In the genomic region with DNA sequence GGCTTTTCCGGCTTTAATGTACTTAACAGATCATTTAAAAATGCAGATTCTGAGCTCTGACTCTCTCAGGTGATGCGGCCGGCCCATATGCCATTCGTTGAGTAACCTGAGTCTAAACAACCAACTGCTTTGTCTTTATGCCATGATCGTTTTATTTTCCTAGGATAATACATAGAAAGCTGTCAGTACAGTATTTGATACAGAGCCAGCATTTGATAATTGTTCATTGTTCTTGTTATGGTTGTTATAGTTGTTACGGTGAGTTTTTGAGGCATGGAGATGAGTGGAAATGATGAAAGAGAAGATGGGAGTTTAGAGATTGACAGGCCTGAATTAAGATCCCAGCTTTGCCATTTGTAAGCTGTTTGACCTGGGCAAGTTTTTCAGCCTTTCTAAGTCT, we compare ENCODE assay signal across 29 cellular contexts.
"Had no signal": no experiment of that assay in that cellular context is flagged by ENCODE, and none has a peak within 500 bp of the region (broad histone marks: within the 10 kb centered on the region; RNA-seq: fewer than 3 reads in every experiment).

No MANE protein-coding gene starts in this region.

- H3K9me3 Mint-ChIP-seq: activated B cell treated with CpG ODN at 0.5 μM for 24 hours; activated CD4-positive, alpha-beta T cell treated with anti-CD3 and anti-CD28 coated beads, Interleukin-2, amount 10 ng/mL, durations not matched to agents 24 days and 14 days; activated naive CD4-positive, alpha-beta T cell treated with anti-CD3 and anti-CD28 coated beads, Interleukin-2, amount 50 U/mL, for 72 hours; activated naive CD8-positive, alpha-beta T cell treated with anti-CD3 and anti-CD28 coated beads, Interleukin-2, amount 50 U/mL, for 24 hours; activated T-cell treated with anti-CD3 and anti-CD28 coated beads, Interleukin-2, amount 50 U/mL, for 4 hours; brain; T-cell had no signal

- H3K27ac Mint-ChIP-seq: activated B cell treated with CpG ODN at 0.5 μM for 24 hours; activated CD4-positive, alpha-beta T cell treated with anti-CD3 and anti-CD28 coated beads, Interleukin-2, amount 10 ng/mL, durations not matched to agents 24 days and 14 days; activated naive CD4-positive, alpha-beta T cell treated with anti-CD3 and anti-CD28 coated beads, Interleukin-2, amount 50 U/mL, for 72 hours; activated naive CD8-positive, alpha-beta T cell treated with anti-CD3 and anti-CD28 coated beads, Interleukin-2, amount 50 U/mL, for 24 hours; T-cell had no signal

- DNase-seq: activated B cell treated with CpG ODN at 0.5 μM for 24 hours; activated CD4-positive, alpha-beta T cell treated with anti-CD3 and anti-CD28 coated beads for 1 hour; activated CD4-positive, alpha-beta T cell treated with anti-CD3 and anti-CD28 coated beads, Interleukin-2, amount 10 ng/mL, durations not matched to agents 24 days and 14 days; activated CD4-positive, alpha-beta T cell treated with anti-CD3 and anti-CD28 coated beads, Interleukin-2, amount 50 U/mL, for 48 hours; activated CD8-positive, alpha-beta memory T cell treated with anti-CD3 and anti-CD28 coated beads for 24 hours; activated effector memory CD4-positive, alpha-beta T cell treated with anti-CD3 and anti-CD28 coated beads, Interleukin-2, amount 50 U/mL, for 16 hours; activated naive CD4-positive, alpha-beta T cell treated with Interleukin-2 at 50 U/mL for 16 hours; activated naive CD8-positive, alpha-beta T cell treated with anti-CD3 and anti-CD28 coated beads, Interleukin-2, amount 50 U/mL, for 24 hours; activated T-cell treated with anti-CD3 and anti-CD28 coated beads, Interleukin-2, amount 50 U/mL, for 4 hours; amygdala; cerebellar nuclear complex; KG1; MV-4-11; NCI-H1092 treated with DMSO at 0.1 percent for 48 hours; NCI-H1436 treated with DMSO at 0.1 percent for 48 hours; NCI-H187; NCI-H2081; NCI-H2171 treated with DMSO at 0.1 percent for 48 hours; NCI-H226; NCI-H69; PC-3; SHP77; T-cell; T-helper 2 cell; T1000 had no signal

- H3K4me3 Mint-ChIP-seq: activated B cell treated with CpG ODN at 0.5 μM for 24 hours; activated CD4-positive, alpha-beta T cell treated with anti-CD3 and anti-CD28 coated beads, Interleukin-2, amount 10 ng/mL, durations not matched to agents 24 days and 14 days; activated naive CD8-positive, alpha-beta T cell treated with anti-CD3 and anti-CD28 coated beads, Interleukin-2, amount 50 U/mL, for 24 hours; activated T-cell treated with anti-CD3 and anti-CD28 coated beads, Interleukin-2, amount 50 U/mL, for 4 hours; brain; T-cell had no signal

- H3K4me1 Mint-ChIP-seq: activated B cell treated with CpG ODN at 0.5 μM for 24 hours; activated CD4-positive, alpha-beta T cell treated with anti-CD3 and anti-CD28 coated beads, Interleukin-2, amount 10 ng/mL, durations not matched to agents 24 days and 14 days; activated naive CD8-positive, alpha-beta T cell treated with anti-CD3 and anti-CD28 coated beads, Interleukin-2, amount 50 U/mL, for 24 hours; T-cell had no signal

- H3K27ac ChIP-seq: cardiac muscle cell, SJSA1 had no signal

- H3K36me3 Mint-ChIP-seq: activated naive CD4-positive, alpha-beta T cell treated with anti-CD3 and anti-CD28 coated beads, Interleukin-2, amount 50 U/mL, for 72 hours; T-cell had no signal

- H3K9me3 ChIP-seq: SJSA1 had no signal

- H3K27me3 ChIP-seq: cardiac muscle cell, SJSA1 had no signal

- H3K36me3 ChIP-seq: SJSA1 had no signal

- H3K4me1 ChIP-seq: SJSA1 had no signal

- H3K4me3 ChIP-seq: cardiac muscle cell, SJSA1 had no signal

- ATAC-seq: activated naive CD4-positive, alpha-beta T cell treated with anti-CD3 and anti-CD28 coated beads, Interleukin-2, amount 50 U/mL, for 72 hours; activated naive CD8-positive, alpha-beta T cell treated with anti-CD3 and anti-CD28 coated beads, Interleukin-2, amount 50 U/mL, for 24 hours; activated T-cell treated with anti-CD3 and anti-CD28 coated beads, Interleukin-2, amount 50 U/mL, for 4 hours; PC-3; T-cell had no signal
